Comparison of ENCODE assay signal across 29 cellular contexts in the genomic region with DNA sequence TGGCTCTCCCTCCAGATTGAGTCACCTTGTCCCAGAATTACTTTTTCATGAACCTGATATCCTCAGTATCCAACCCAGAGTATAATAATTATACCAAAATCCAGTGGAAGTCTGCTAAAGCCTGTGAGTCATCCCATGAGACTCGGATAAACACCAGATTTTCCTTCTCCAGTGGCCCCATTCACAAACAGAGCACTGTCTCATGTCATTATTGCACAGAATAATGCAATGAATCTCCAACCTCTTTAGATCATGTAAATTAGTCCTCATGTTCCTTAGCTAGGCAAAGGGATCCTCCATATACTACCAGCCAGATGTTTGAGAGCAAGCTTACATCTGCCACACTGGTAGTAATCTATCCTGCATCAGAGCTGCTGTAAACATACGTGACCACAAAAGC.
DNase-seq lines count a peak whose midpoint lies in the region; ATAC-seq and TF ChIP-seq lines count a peak whose summit lies in the region.
"Had no signal": no experiment of that assay in that cellular context is flagged by ENCODE, and none has a peak within 500 bp of the region (broad histone marks: within the 10 kb centered on the region; RNA-seq: fewer than 3 reads in every experiment).

No MANE protein-coding gene starts in this region.

- no peak overlapping the region for H3K9ac ChIP-seq in smooth muscle cell (ENCODE audit: low read depth)

- H3K27me3 ChIP-seq in esophagus muscularis mucosa (no peaks in the 10 kb centered on the region), smooth muscle cell (ENCODE audit: low read depth) (peaks cover 6% of the 10 kb centered on the region)
- H3K27me3 ChIP-seq: ascending aorta, right atrium auricular region, tibial artery had no signal

- peaks cover 0 to 3% (median 0%) of the 10 kb centered on the region in 4 donors for H3K4me1 ChIP-seq in esophagus muscularis mucosa
- no peaks in the 10 kb centered on the region for H3K4me1 ChIP-seq in smooth muscle cell (ENCODE audit: low read depth)
- H3K4me1 ChIP-seq: ascending aorta, tibial artery had no signal

- H3K79me2 ChIP-seq in smooth muscle cell (ENCODE audit: low read depth): no peaks in the 10 kb centered on the region

- ATAC-seq in HG02973 (IDR thresholded peaks at IDR 0.05; ENCODE audit: unreplicated experiment): no peak
- ATAC-seq in HG02588 (IDR thresholded peaks at IDR 0.05; ENCODE audit: unreplicated experiment): no peak
- ATAC-seq: activated T-helper 17 cell treated with anti-CD3 and anti-CD28 coated beads, Interleukin-2, amount 50 U/mL, for 72 hours; natural killer cell had no signal

- 87% methylated on average over 2 of the region's 2 CpGs for WGBS in esophagus muscularis mucosa
- 22% methylated on average over 2 of the region's 2 CpGs for WGBS in smooth muscle cell (ENCODE audit: low lambda C conversion rate)

- H3K4me3 ChIP-seq in esophagus muscularis mucosa (no peak overlapping the region), smooth muscle cell (no peak overlapping the region)
- H3K4me3 ChIP-seq: ascending aorta, right atrium auricular region, tibial artery had no signal

- no peak for TF ChIP-seq EP300 in esophagus muscularis mucosa (IDR thresholded peaks at IDR 0.05)

- no peak overlapping the region for H3K27ac ChIP-seq in esophagus muscularis mucosa (replicated peaks in 1 of 4)
- H3K27ac ChIP-seq in smooth muscle cell (ENCODE audit: low read depth): no peak overlapping the region
- H3K27ac ChIP-seq: ascending aorta, tibial artery had no signal

- H3F3A ChIP-seq in smooth muscle cell (ENCODE audit: low read depth): peaks cover 7% of the 10 kb centered on the region

- no peak for TF ChIP-seq POLR2A in esophagus muscularis mucosa (IDR thresholded peaks at IDR 0.05; ENCODE audit: low read depth)

- DNase-seq in NCI-H2171 treated with DMSO at 0.1 percent for 48 hours (lab: John Stamatoyannopoulos, UW): peak; percentile 61
- no peak for DNase-seq in NCI-H2171 (lab: John Stamatoyannopoulos, UW)
- DNase-seq in HT1080 (ENCODE audit: low read depth): peak; percentile 38
- peak; percentile 50 for DNase-seq in esophagus muscularis mucosa (ENCODE audit: extremely low spot score)
- no peak for DNase-seq in smooth muscle cell (lab: John Stamatoyannopoulos, UW; ENCODE audit: unreplicated experiment)
- DNase-seq in activated naive CD4-positive, alpha-beta T cell treated with anti-CD3 and anti-CD28 coated beads, Interleukin-2, amount 50 U/mL, for 16 hours: no peak
- DNase-seq: 8988T; activated CD4-positive, alpha-beta memory T cell treated with anti-CD3 and anti-CD28 coated beads, Interleukin-2, amount 10 ng/mL, durations not matched to agents 7 days and 5 days; activated CD4-positive, CD25-positive, alpha-beta regulatory T cell treated with anti-CD3 and anti-CD28 coated beads, Interleukin-2, amount 50 U/mL, for 72 hours; activated CD8-positive, alpha-beta memory T cell treated with anti-CD3 and anti-CD28 coated beads, Interleukin-2, amount 50 U/mL, for 48 hours; activated naive CD8-positive, alpha-beta T cell treated with anti-CD3 and anti-CD28 coated beads for 36 hours; C1 segment of cervical spinal cord; COR-L47; dermis blood vessel endothelial cell; DMS79 treated with DMSO at 0.1 percent for 48 hours; GOT3; head of caudate nucleus; kidney; natural killer cell; NCI-H2081 treated with DMSO at 0.1 percent for 48 hours; NCI-H82; RPMI8226; T-helper 1 cell; tibial artery had no signal

- H3K36me3 ChIP-seq in esophagus muscularis mucosa: no peaks in the 10 kb centered on the region
- no peaks in the 10 kb centered on the region for H3K36me3 ChIP-seq in smooth muscle cell (ENCODE audit: low read depth)
- H3K36me3 ChIP-seq: ascending aorta, right atrium auricular region, tibial artery had no signal

- no peaks in the 10 kb centered on the region for H4K20me1 ChIP-seq in smooth muscle cell (ENCODE audit: low read depth)

- intact Hi-C loops in esophagus muscularis mucosa (cut with DNase I): no loop called here

- peak overlapping the region; percentile 12 for H3K4me2 ChIP-seq in smooth muscle cell

- no peak overlapping the region for H2AFZ ChIP-seq in smooth muscle cell (ENCODE audit: low read depth)

- TF ChIP-seq CTCF in esophagus muscularis mucosa (IDR thresholded peaks at IDR 0.05): no peak
- no peak for TF ChIP-seq CTCF in smooth muscle cell (IDR thresholded peaks at IDR 0.05; ENCODE audit: borderline replicate concordance, insufficient read depth, poor library complexity, severe bottlenecking)

- H3K9me3 ChIP-seq in esophagus muscularis mucosa (no peaks in the 10 kb centered on the region), smooth muscle cell (replicated peaks; ENCODE audit: low read depth) (no peaks in the 10 kb centered on the region)
- H3K9me3 ChIP-seq: ascending aorta, right atrium auricular region, tibial artery had no signal

Comparison
In these comparisons a context has a peak if more than half of its experiments do, and no peak if none do; other contexts are left out.
1. DNase-seq: peak in NCI-H2171 treated with DMSO at 0.1 percent for 48 hours (single experiment), HT1080 (single experiment) and esophagus muscularis mucosa (single experiment); none in NCI-H2171 (single experiment), smooth muscle cell (single experiment) and activated naive CD4-positive, alpha-beta T cell treated with anti-CD3 and anti-CD28 coated beads, Interleukin-2, amount 50 U/mL, for 16 hours (single experiment).